13 cellular contexts compared by ENCODE assay signal in the genomic region with DNA sequence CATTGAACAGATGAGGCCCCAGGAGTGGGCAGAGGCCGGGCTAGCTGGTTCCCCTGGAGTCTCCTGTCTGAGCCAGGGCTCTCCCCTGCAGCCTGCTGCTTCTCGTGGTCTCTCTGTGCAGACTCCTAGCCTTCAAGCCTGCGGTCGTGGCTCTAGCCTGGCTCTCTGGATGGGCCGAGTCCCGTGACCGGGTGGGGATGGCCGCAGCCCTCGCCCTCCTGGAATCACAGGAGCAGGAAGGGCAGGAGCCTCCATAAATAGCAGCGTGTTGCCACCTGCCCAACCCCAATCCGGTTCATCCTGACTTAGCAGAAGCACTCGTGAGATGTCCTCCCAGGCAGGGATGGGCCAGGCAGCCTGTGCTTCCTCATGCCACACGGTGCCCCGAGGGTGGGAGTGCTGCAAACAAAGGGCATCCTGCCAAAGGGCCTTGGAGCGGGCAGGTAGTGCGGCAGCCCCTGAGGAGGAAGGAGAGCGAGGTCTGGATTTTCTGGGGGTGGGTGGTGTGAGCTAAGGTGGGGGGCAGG. TPM values are rescaled to one million over a fixed set of nuclear protein-coding genes. Genes with fewer than 3 reads are reported as not detected.
A peak's percentile ranks its signal among the peaks of the same experiment; 100 is the strongest.
DNase-seq lines count a peak whose midpoint lies in the region; ATAC-seq and TF ChIP-seq lines count a peak whose summit lies in the region.
"Had no signal": no experiment of that assay in that cellular context is flagged by ENCODE, and none has a peak within 500 bp of the region (broad histone marks: within the 10 kb centered on the region; RNA-seq: fewer than 3 reads in every experiment).

No MANE protein-coding gene starts in this region.

- H3K4me1 Mint-ChIP-seq in CD4-positive, CD25-positive, alpha-beta regulatory T cell: no peaks in the 10 kb centered on the region
- peaks cover 18% of the 10 kb centered on the region for H3K4me1 Mint-ChIP-seq in nephron
- H3K4me1 Mint-ChIP-seq in activated naive CD8-positive, alpha-beta T cell treated with anti-CD3 and anti-CD28 coated beads for 36 hours: peaks cover 18% of the 10 kb centered on the region
- H3K4me1 Mint-ChIP-seq: B cell had no signal

- peaks cover 0 to 1% (median 0%) of the 10 kb centered on the region in 7 donors for H3K9me3 Mint-ChIP-seq in CD4-positive, CD25-positive, alpha-beta regulatory T cell
- H3K9me3 Mint-ChIP-seq in nephron: peaks cover 10% of the 10 kb centered on the region
- peaks cover 4% of the 10 kb centered on the region for H3K9me3 Mint-ChIP-seq in activated naive CD8-positive, alpha-beta T cell treated with anti-CD3 and anti-CD28 coated beads for 36 hours

- TF ChIP-seq CTCF in nephron (IDR thresholded peaks at IDR 0.05; ENCODE audit: unreplicated experiment in 3 of 3): no peak

- no peak for ATAC-seq in CD4-positive, CD25-positive, alpha-beta regulatory T cell (ENCODE audit: low read depth in 2 of 2)
- ATAC-seq in HG03097 (IDR thresholded peaks at IDR 0.05; ENCODE audit: low FRiP score, unreplicated experiment): no peak
- ATAC-seq: stimulated activated naive B cell treated with anti-CD40 and anti-IgM and Interleukin-4, amounts not matched to agents 10 μg/mL and 1 μg/mL and 100 μg/mL, for 72 hours had no signal

- no peak for DNase-seq in CD4-positive, CD25-positive, alpha-beta regulatory T cell
- peak; percentile 95 for DNase-seq in epithelial cell of prostate (ENCODE audit: low read depth, low spot score)
- DNase-seq in activated gamma-delta T cell (lab: John Stamatoyannopoulos, UW): no peak
- DNase-seq in SKM-1 treated with dmso at 0.1 percent for 144 hours (lab: John Stamatoyannopoulos, UW; ENCODE audit: unreplicated experiment): no peak
- no peak for DNase-seq in activated naive CD8-positive, alpha-beta T cell treated with anti-CD3 and anti-CD28 coated beads for 36 hours
- DNase-seq: Karpas-422; NCI-H187; stimulated activated CD4-positive, alpha-beta T cell treated with anti-CD3 and anti-CD28 coated beads, Interleukin-4, amount 100 ng/mL, for 4 hours; stimulated activated naive B cell treated with anti-CD40 and anti-IgM and Interleukin-4, amounts not matched to agents 10 μg/mL and 1 μg/mL and 100 μg/mL, for 72 hours had no signal

- H3K36me3 ChIP-seq in CD4-positive, CD25-positive, alpha-beta regulatory T cell (ENCODE audit: control insufficient read depth, insufficient read depth, low read length): no peaks in the 10 kb centered on the region

- no peak overlapping the region for H3K4me3 ChIP-seq in CD4-positive, CD25-positive, alpha-beta regulatory T cell (ENCODE audit: low read depth, low read length)

- H3K36me3 Mint-ChIP-seq in CD4-positive, CD25-positive, alpha-beta regulatory T cell: no peaks in the 10 kb centered on the region
- no peaks in the 10 kb centered on the region for H3K36me3 Mint-ChIP-seq in nephron (ENCODE audit: low read depth)
- H3K36me3 Mint-ChIP-seq in activated naive CD8-positive, alpha-beta T cell treated with anti-CD3 and anti-CD28 coated beads for 36 hours: no peaks in the 10 kb centered on the region
- H3K36me3 Mint-ChIP-seq: stimulated activated naive B cell treated with anti-CD40 and anti-IgM and Interleukin-4, amounts not matched to agents 10 μg/mL and 1 μg/mL and 100 μg/mL, for 72 hours had no signal

- H3K27ac ChIP-seq in CD4-positive, CD25-positive, alpha-beta regulatory T cell (ENCODE audit: insufficient read depth, low read length, poor library complexity, severe bottlenecking): no peak overlapping the region
- peak overlapping the region; percentile 89 for H3K27ac ChIP-seq in epithelial cell of prostate

- TF ChIP-seq EP300 in Ishikawa (IDR thresholded peaks at IDR 0.05; ENCODE audit: borderline replicate concordance): no peak

- H3K4me3 Mint-ChIP-seq in CD4-positive, CD25-positive, alpha-beta regulatory T cell: no peak overlapping the region
- H3K4me3 Mint-ChIP-seq in nephron: no peak overlapping the region
- H3K4me3 Mint-ChIP-seq in activated naive CD8-positive, alpha-beta T cell treated with anti-CD3 and anti-CD28 coated beads for 36 hours: no peak overlapping the region
- H3K4me3 Mint-ChIP-seq: B cell; stimulated activated naive B cell treated with anti-CD40 and anti-IgM and Interleukin-4, amounts not matched to agents 10 μg/mL and 1 μg/mL and 100 μg/mL, for 72 hours had no signal

- no peaks in the 10 kb centered on the region for H3K27me3 ChIP-seq in CD4-positive, CD25-positive, alpha-beta regulatory T cell (ENCODE audit: control insufficient read depth, insufficient read depth, low read length)

- H3K9me3 ChIP-seq in CD4-positive, CD25-positive, alpha-beta regulatory T cell (ENCODE audit: control insufficient read depth in 2 of 2, low read length in 2 of 2): no peaks in the 10 kb centered on the region

- H3K27me3 Mint-ChIP-seq in CD4-positive, CD25-positive, alpha-beta regulatory T cell: no peaks in the 10 kb centered on the region
- no peaks in the 10 kb centered on the region for H3K27me3 Mint-ChIP-seq in nephron (ENCODE audit: low read depth)
- H3K27me3 Mint-ChIP-seq in activated naive CD8-positive, alpha-beta T cell treated with anti-CD3 and anti-CD28 coated beads for 36 hours: no peaks in the 10 kb centered on the region

- TF ChIP-seq RAD21 in Ishikawa (IDR thresholded peaks at IDR 0.05; ENCODE audit: low read depth): no peak

- H3K4me1 ChIP-seq in CD4-positive, CD25-positive, alpha-beta regulatory T cell (ENCODE audit: control insufficient read depth, insufficient read depth, low read length, poor library complexity, severe bottlenecking): no peaks in the 10 kb centered on the region

- peak overlapping the region in 2 of 3 donors; percentile 51 to 52 for H3K27ac Mint-ChIP-seq in CD4-positive, CD25-positive, alpha-beta regulatory T cell
- H3K27ac Mint-ChIP-seq in nephron: peak overlapping the region; percentile 67 to 86 (median 76)
- H3K27ac Mint-ChIP-seq in activated naive CD8-positive, alpha-beta T cell treated with anti-CD3 and anti-CD28 coated beads for 36 hours: no peak overlapping the region
- H3K27ac Mint-ChIP-seq: B cell; stimulated activated naive B cell treated with anti-CD40 and anti-IgM and Interleukin-4, amounts not matched to agents 10 μg/mL and 1 μg/mL and 100 μg/mL, for 72 hours had no signal

TF ChIP-seq in Ishikawa, 13 proteins besides CTCF, POLR2A, EP300 and RAD21:
- TF ChIP-seq, protein P1, sequence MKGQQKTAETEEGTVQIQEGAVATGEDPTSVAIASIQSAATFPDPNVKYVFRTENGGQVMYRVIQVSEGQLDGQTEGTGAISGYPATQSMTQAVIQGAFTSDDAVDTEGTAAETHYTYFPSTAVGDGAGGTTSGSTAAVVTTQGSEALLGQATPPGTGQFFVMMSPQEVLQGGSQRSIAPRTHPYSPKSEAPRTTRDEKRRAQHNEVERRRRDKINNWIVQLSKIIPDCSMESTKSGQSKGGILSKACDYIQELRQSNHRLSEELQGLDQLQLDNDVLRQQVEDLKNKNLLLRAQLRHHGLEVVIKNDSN (IDR thresholded peaks at IDR 0.05): no peak
- TF ChIP-seq ZBTB7A (IDR thresholded peaks at IDR 0.05; ENCODE audit: low read depth): 0 out of 2 replicates have a peak, but pooled peaks have one; percentile 10
- TF ChIP-seq EGR1 (IDR thresholded peaks at IDR 0.05): no peak

RNA-seq across cellular contexts. Expression of gene FOSL2, which starts 43.9 kb away (rescaled TPM):
- total RNA-seq in CD4-positive, CD25-positive, alpha-beta regulatory T cell: 195 TPM
- 1 to 10 TPM; 1.9 to 3.9 (median 2.5) TPM for polyA plus RNA-seq in CD4-positive, CD25-positive, alpha-beta regulatory T cell
- 10 to 100 TPM; 32.5 to 39.4 TPM for total RNA-seq in activated naive CD8-positive, alpha-beta T cell treated with anti-CD3 and anti-CD28 coated beads for 36 hours

RNA-seq across cellular contexts. Expression of gene PLB1, which starts 59.3 kb away (rescaled TPM):
- 2.0 TPM for total RNA-seq in CD4-positive, CD25-positive, alpha-beta regulatory T cell
- polyA plus RNA-seq in CD4-positive, CD25-positive, alpha-beta regulatory T cell: 1 to 10 TPM in 1 of 4 donors, under 1 TPM in 3; 0.08 to 2.5 (median 0.87) TPM
- total RNA-seq in activated naive CD8-positive, alpha-beta T cell treated with anti-CD3 and anti-CD28 coated beads for 36 hours: 1 to 10 TPM in 1 of 2 experiments, under 1 TPM in 1; 0.99 to 1.4 TPM
